In genomic region chr10:113007343-113007771, GRCh38 we compare ENCODE assay signal across 11 cellular contexts. TPM values are rescaled to one million over a fixed set of nuclear protein-coding genes. Genes with fewer than 3 reads are reported as not detected.
A peak's percentile ranks its signal among the peaks of the same experiment; 100 is the strongest.
DNase-seq lines count a peak whose midpoint lies in the region; ATAC-seq and TF ChIP-seq lines count a peak whose summit lies in the region.
"Had no signal": no experiment of that assay in that cellular context is flagged by ENCODE, and none has a peak within 500 bp of the region (broad histone marks: within the 10 kb centered on the region; RNA-seq: fewer than 3 reads in every experiment).

No MANE protein-coding gene starts in this region.

- TF ChIP-seq CTCF in OCI-LY7 (conservative IDR thresholded peaks at IDR 0.05; ENCODE audit: low read length) (no peak), type B pancreatic cell (conservative IDR thresholded peaks at IDR 0.05) (no peak)

- H3K4me2 ChIP-seq in OCI-LY7 (ENCODE audit: low read length) = no peak overlapping the region; the same call in 1 of the 2 replicates

- no peaks in the 10 kb centered on the region for H3K9me2 ChIP-seq in OCI-LY7 (ENCODE audit: insufficient read depth, low read length)

- no peaks in the 10 kb centered on the region for H3K79me2 ChIP-seq in OCI-LY7 (ENCODE audit: insufficient read depth, low read depth, low read length)

- H3K27me3 ChIP-seq in CD4-positive, alpha-beta memory T cell (ENCODE audit: insufficient read depth, low read length) = peaks cover 4% of the 10 kb centered on the region

- peak overlapping the region in 6 of 7 donors; percentile 25 to 65 (median 59) for H3K27ac Mint-ChIP-seq in CD4-positive, alpha-beta memory T cell
- H3K27ac Mint-ChIP-seq in activated naive CD4-positive, alpha-beta T cell treated with anti-CD3 and anti-CD28 coated beads, Interleukin-2, amount 10 ng/mL, durations not matched to agents 7 days and 5 days = no peak overlapping the region
- peak overlapping the region in 9 of 10 donors; percentile 2 to 92 (median 76) for H3K27ac Mint-ChIP-seq in naive thymus-derived CD8-positive, alpha-beta T cell
- H3K27ac Mint-ChIP-seq in type B pancreatic cell = no peak overlapping the region
- H3K27ac Mint-ChIP-seq: B cell had no signal

- peak; percentile 61 to 77 (median 73) for DNase-seq in CD4-positive, alpha-beta memory T cell
- DNase-seq in OCI-LY7 (ENCODE audit: low spot score) = peak; percentile 34
- peak; percentile 63 for DNase-seq in activated naive CD4-positive, alpha-beta T cell treated with anti-CD3 and anti-CD28 coated beads, Interleukin-2, amount 10 ng/mL, durations not matched to agents 7 days and 5 days
- DNase-seq in naive thymus-derived CD8-positive, alpha-beta T cell = peak; percentile 6 to 83 (median 63)
- DNase-seq in germinal center (ENCODE audit: low spot score) = no peak
- no peak for DNase-seq in mesenteric fat pad (ENCODE audit: low spot score)
- DNase-seq in type B pancreatic cell (ENCODE audit: extremely low spot score, unreplicated experiment) = no peak
- DNase-seq: HCEC 1CT, occipital lobe had no signal

- H3K27ac ChIP-seq in CD4-positive, alpha-beta memory T cell (ENCODE audit: low read depth, low read length) = no peak overlapping the region
- no peak overlapping the region for H3K27ac ChIP-seq in OCI-LY7 (ENCODE audit: low read depth, low read length, poor library complexity, severe bottlenecking)

- H3K4me3 ChIP-seq in CD4-positive, alpha-beta memory T cell (ENCODE audit: low read length in 2 of 2) = peak overlapping the region in 1 of 2 donors; percentile 34
- no peak overlapping the region for H3K4me3 ChIP-seq in OCI-LY7 (ENCODE audit: low read depth, low read length, poor library complexity, severe bottlenecking)

- POLR2A ChIA-PET in CD4-positive, alpha-beta memory T cell (lab: Charles Lee; ENCODE audit: partially characterized antibody) = interaction anchor here (0.9 to 1.0 kb wide), 2 partner anchors 9 to 92 kb away, joined by 3 read pairs; no protein-coding TSS in a partner anchor
- POLR2A ChIA-PET in OCI-LY7 (lab: Charles Lee) = no interaction called here
- POLR2A ChIA-PET in naive thymus-derived CD8-positive, alpha-beta T cell (lab: Charles Lee) = no interaction called here

- H3K9me3 Mint-ChIP-seq in CD4-positive, alpha-beta memory T cell = peaks cover 0 to 4% (median 0%) of the 10 kb centered on the region in 8 donors
- H3K9me3 Mint-ChIP-seq in activated naive CD4-positive, alpha-beta T cell treated with anti-CD3 and anti-CD28 coated beads, Interleukin-2, amount 10 ng/mL, durations not matched to agents 7 days and 5 days = no peaks in the 10 kb centered on the region
- H3K9me3 Mint-ChIP-seq in naive thymus-derived CD8-positive, alpha-beta T cell = no peaks in the 10 kb centered on the region
- H3K9me3 Mint-ChIP-seq in type B pancreatic cell = no peaks in the 10 kb centered on the region

- H3K9me3 ChIP-seq in CD4-positive, alpha-beta memory T cell (ENCODE audit: control insufficient read depth in 1 of 2, low read length in 2 of 2) = no peaks in the 10 kb centered on the region
- no peaks in the 10 kb centered on the region for H3K9me3 ChIP-seq in OCI-LY7 (ENCODE audit: low read length)

- H3K4me1 Mint-ChIP-seq in CD4-positive, alpha-beta memory T cell = peaks cover 25 to 43% (median 31%) of the 10 kb centered on the region in 4 donors
- peaks cover 22% of the 10 kb centered on the region for H3K4me1 Mint-ChIP-seq in activated naive CD4-positive, alpha-beta T cell treated with anti-CD3 and anti-CD28 coated beads, Interleukin-2, amount 10 ng/mL, durations not matched to agents 7 days and 5 days
- peaks cover 24 to 39% (median 35%) of the 10 kb centered on the region in 4 donors for H3K4me1 Mint-ChIP-seq in naive thymus-derived CD8-positive, alpha-beta T cell
- H3K4me1 Mint-ChIP-seq in type B pancreatic cell (ENCODE audit: unreplicated experiment) = peaks cover 45% of the 10 kb centered on the region
- H3K4me1 Mint-ChIP-seq: B cell had no signal

- BruUV-seq in OCI-LY7 (replicated peaks; lab: Mats Ljungman, UMichigan) = no TSS peak

- peak; percentile 97 for ATAC-seq in naive thymus-derived CD8-positive, alpha-beta T cell
- ATAC-seq in HG03196 (IDR thresholded peaks at IDR 0.05; ENCODE audit: unreplicated experiment) = no peak

- CTCF ChIA-PET in CD4-positive, alpha-beta memory T cell (lab: Charles Lee; ENCODE audit: partially characterized antibody) = no interaction called here
- CTCF ChIA-PET in OCI-LY7 (lab: Charles Lee; ENCODE audit: unreplicated experiment) = no interaction called here
- CTCF ChIA-PET in activated naive CD4-positive, alpha-beta T cell treated with anti-CD3 and anti-CD28 coated beads, Interleukin-2, amount 10 ng/mL, durations not matched to agents 7 days and 5 days (lab: Charles Lee) = no interaction called here

- peaks cover 29% of the 10 kb centered on the region for H3K4me1 ChIP-seq in CD4-positive, alpha-beta memory T cell (ENCODE audit: insufficient read depth, low read length)
- no peaks in the 10 kb centered on the region for H3K4me1 ChIP-seq in OCI-LY7 (ENCODE audit: insufficient read depth, low read length, poor library complexity, severe bottlenecking)

- peaks cover 32 to 38% of the 10 kb centered on the region in 2 donors for H3K27me3 Mint-ChIP-seq in CD4-positive, alpha-beta memory T cell
- H3K27me3 Mint-ChIP-seq in activated naive CD4-positive, alpha-beta T cell treated with anti-CD3 and anti-CD28 coated beads, Interleukin-2, amount 10 ng/mL, durations not matched to agents 7 days and 5 days = peaks cover 86% of the 10 kb centered on the region
- H3K27me3 Mint-ChIP-seq in naive thymus-derived CD8-positive, alpha-beta T cell = peaks cover 9 to 65% (median 20%) of the 10 kb centered on the region in 5 donors
- no peaks in the 10 kb centered on the region for H3K27me3 Mint-ChIP-seq in type B pancreatic cell

- peak overlapping the region; percentile 72 to 86 (median 78) for H3K4me3 Mint-ChIP-seq in CD4-positive, alpha-beta memory T cell
- H3K4me3 Mint-ChIP-seq in activated naive CD4-positive, alpha-beta T cell treated with anti-CD3 and anti-CD28 coated beads, Interleukin-2, amount 10 ng/mL, durations not matched to agents 7 days and 5 days = peak overlapping the region; percentile 11
- H3K4me3 Mint-ChIP-seq in naive thymus-derived CD8-positive, alpha-beta T cell = peak overlapping the region; percentile 75 to 89 (median 86)
- no peak overlapping the region for H3K4me3 Mint-ChIP-seq in type B pancreatic cell
- H3K4me3 Mint-ChIP-seq: B cell had no signal

- H3K36me3 ChIP-seq in CD4-positive, alpha-beta memory T cell (ENCODE audit: insufficient read depth, low read length) = no peaks in the 10 kb centered on the region
- H3K36me3 ChIP-seq in OCI-LY7 (ENCODE audit: insufficient read depth, low read length) = no peaks in the 10 kb centered on the region

- no peaks in the 10 kb centered on the region for H4K20me1 ChIP-seq in OCI-LY7 (ENCODE audit: insufficient read depth, low read length)

- H2AFZ ChIP-seq in OCI-LY7 (ENCODE audit: low read length) = no peak overlapping the region

- intact Hi-C loops in CD4-positive, alpha-beta memory T cell (cut with micrococcal nuclease) = loop anchor here (2.0 kb wide), 1 partner anchor 57 kb away; the partner anchor contains the start of gene TCF7L2
- intact Hi-C loops in OCI-LY7 (cut with micrococcal nuclease; ENCODE audit: unreplicated experiment) = no loop called here

- H3K36me3 Mint-ChIP-seq in CD4-positive, alpha-beta memory T cell = no peaks in the 10 kb centered on the region
- no peaks in the 10 kb centered on the region for H3K36me3 Mint-ChIP-seq in activated naive CD4-positive, alpha-beta T cell treated with anti-CD3 and anti-CD28 coated beads, Interleukin-2, amount 10 ng/mL, durations not matched to agents 7 days and 5 days
- H3K36me3 Mint-ChIP-seq in naive thymus-derived CD8-positive, alpha-beta T cell = peaks cover 0 to 2% (median 0%) of the 10 kb centered on the region in 3 donors
- peaks cover 24% of the 10 kb centered on the region for H3K36me3 Mint-ChIP-seq in type B pancreatic cell

RNA-seq across cellular contexts. Expression of gene TCF7L2, which starts 57.3 kb away (rescaled TPM):
- 1 to 10 TPM; 2.3 to 3.2 TPM for total RNA-seq in CD4-positive, alpha-beta memory T cell
- polyA plus RNA-seq in CD4-positive, alpha-beta memory T cell = 1 to 10 TPM in 1 of 2 donors, under 1 TPM in 1; 0.16 to 1.3 TPM
- total RNA-seq in OCI-LY7 (2014; rRNA removed; shearing (Covaris generic)) = 1.3 and 2.8 TPM in 2 replicates
- total RNA-seq in OCI-LY7 (2022) (8.0 and 8.5 TPM in 2 replicates), mesenteric fat pad (60.1 TPM), type B pancreatic cell (ENCODE audit: low replicate concordance) (25.1 and 39.7 TPM in 2 replicates)
- 1 to 10 TPM; 4.3 to 6.0 TPM for total RNA-seq in naive thymus-derived CD8-positive, alpha-beta T cell
- polyA plus RNA-seq in naive thymus-derived CD8-positive, alpha-beta T cell = 1 to 10 TPM; 1.6 to 4.1 (median 2.1) TPM

Comparison
In these comparisons a context has a peak if more than half of its experiments do, and no peak if none do; other contexts are left out.
1. DNase-seq: peak in CD4-positive, alpha-beta memory T cell (5 of 5), OCI-LY7 (single experiment), activated naive CD4-positive, alpha-beta T cell treated with anti-CD3 and anti-CD28 coated beads, Interleukin-2, amount 10 ng/mL, durations not matched to agents 7 days and 5 days (single experiment) and naive thymus-derived CD8-positive, alpha-beta T cell (10 of 10); none in germinal center (single experiment), mesenteric fat pad (single experiment) and type B pancreatic cell (single experiment).
2. H3K27ac Mint-ChIP-seq: peak in CD4-positive, alpha-beta memory T cell (6 of 7) and naive thymus-derived CD8-positive, alpha-beta T cell (9 of 10); none in activated naive CD4-positive, alpha-beta T cell treated with anti-CD3 and anti-CD28 coated beads, Interleukin-2, amount 10 ng/mL, durations not matched to agents 7 days and 5 days (single experiment) and type B pancreatic cell (single experiment).